Comparison of ENCODE assay signal across 1 cellular context in the genomic region with DNA sequence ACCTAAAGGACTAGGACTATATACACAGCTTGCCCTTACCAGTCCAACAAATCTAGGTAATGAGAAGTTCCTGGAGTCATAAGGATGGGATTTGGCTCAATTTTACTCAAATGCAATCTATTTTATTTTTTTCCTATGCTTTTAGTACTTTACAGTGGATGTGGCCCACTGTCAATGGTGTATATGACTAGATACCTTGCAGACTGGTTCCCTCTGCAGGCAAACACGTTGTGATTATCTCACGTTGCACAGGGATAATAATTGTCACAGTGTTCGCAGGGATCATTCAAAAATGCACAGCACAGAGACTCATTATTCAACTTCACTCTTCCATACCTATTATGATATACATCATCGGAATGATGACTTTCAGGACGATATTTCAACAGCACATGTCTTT.
TF ChIP-seq lines count a peak whose summit lies in the region.

No MANE protein-coding gene starts in this region.

TF ChIP-seq in A549, 52 proteins besides CTCF, POLR2A, EP300 and RAD21 (continued from another document):
- TF ChIP-seq, protein P1, sequence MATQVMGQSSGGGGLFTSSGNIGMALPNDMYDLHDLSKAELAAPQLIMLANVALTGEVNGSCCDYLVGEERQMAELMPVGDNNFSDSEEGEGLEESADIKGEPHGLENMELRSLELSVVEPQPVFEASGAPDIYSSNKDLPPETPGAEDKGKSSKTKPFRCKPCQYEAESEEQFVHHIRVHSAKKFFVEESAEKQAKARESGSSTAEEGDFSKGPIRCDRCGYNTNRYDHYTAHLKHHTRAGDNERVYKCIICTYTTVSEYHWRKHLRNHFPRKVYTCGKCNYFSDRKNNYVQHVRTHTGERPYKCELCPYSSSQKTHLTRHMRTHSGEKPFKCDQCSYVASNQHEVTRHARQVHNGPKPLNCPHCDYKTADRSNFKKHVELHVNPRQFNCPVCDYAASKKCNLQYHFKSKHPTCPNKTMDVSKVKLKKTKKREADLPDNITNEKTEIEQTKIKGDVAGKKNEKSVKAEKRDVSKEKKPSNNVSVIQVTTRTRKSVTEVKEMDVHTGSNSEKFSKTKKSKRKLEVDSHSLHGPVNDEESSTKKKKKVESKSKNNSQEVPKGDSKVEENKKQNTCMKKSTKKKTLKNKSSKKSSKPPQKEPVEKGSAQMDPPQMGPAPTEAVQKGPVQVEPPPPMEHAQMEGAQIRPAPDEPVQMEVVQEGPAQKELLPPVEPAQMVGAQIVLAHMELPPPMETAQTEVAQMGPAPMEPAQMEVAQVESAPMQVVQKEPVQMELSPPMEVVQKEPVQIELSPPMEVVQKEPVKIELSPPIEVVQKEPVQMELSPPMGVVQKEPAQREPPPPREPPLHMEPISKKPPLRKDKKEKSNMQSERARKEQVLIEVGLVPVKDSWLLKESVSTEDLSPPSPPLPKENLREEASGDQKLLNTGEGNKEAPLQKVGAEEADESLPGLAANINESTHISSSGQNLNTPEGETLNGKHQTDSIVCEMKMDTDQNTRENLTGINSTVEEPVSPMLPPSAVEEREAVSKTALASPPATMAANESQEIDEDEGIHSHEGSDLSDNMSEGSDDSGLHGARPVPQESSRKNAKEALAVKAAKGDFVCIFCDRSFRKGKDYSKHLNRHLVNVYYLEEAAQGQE (IDR thresholded peaks at IDR 0.05) = no peak
- TF ChIP-seq CEBPB (IDR thresholded peaks at IDR 0.05) (no peak), ZFP36 (IDR thresholded peaks at IDR 0.05; ENCODE audit: borderline replicate concordance, partially characterized antibody) (no peak), TFCP2L1 (CRISPR knock-in tag; IDR thresholded peaks at IDR 0.05) (no peak), FOXS1 (CRISPR knock-in tag; IDR thresholded peaks at IDR 0.05) (no peak), ZSCAN20 (CRISPR knock-in tag; IDR thresholded peaks at IDR 0.05) (no peak)
